Comparison of ENCODE assay signal across 22 cellular contexts in the genomic region with DNA sequence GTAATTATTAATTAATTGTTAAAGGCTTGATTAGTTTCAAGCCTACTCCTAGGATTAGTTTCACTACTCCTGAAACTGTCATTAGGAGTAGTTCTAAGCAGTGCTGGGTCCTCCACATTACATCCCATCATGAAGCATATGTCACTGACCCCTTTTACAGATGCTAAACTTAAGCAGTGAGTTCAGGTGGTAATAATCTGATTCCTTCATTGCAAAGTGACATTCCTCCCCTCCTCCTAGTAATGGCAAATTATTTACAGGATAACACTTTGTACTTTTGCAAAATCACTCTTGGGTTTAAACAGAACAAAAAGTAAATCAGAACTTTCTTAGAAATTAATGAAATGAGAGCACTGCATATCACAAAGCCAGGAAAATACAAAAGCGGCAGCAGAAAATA. TPM values are rescaled to one million over a fixed set of nuclear protein-coding genes. Genes with fewer than 3 reads are reported as not detected.
DNase-seq lines count a peak whose midpoint lies in the region; ATAC-seq, FAIRE-seq and TF ChIP-seq lines count a peak whose summit lies in the region.
"Had no signal": no experiment of that assay in that cellular context is flagged by ENCODE, and none has a peak within 500 bp of the region (broad histone marks: within the 10 kb centered on the region; RNA-seq: fewer than 3 reads in every experiment).

No MANE protein-coding gene starts in this region.

- WGBS in HepG2 (ENCODE audit: low lambda C conversion rate) = 100% methylated on average over 1 of the region's 1 CpG
- 52% methylated on average over 1 of the region's 1 CpG for WGBS in right lobe of liver (ENCODE audit: insufficient coverage, low coverage, low lambda C conversion rate, missing lambda C conversion rate)

- no peak for ATAC-seq in HepG2
- ATAC-seq in right lobe of liver = peak; percentile 32 to 71 (median 56)
- no peak for ATAC-seq in HG02981 (IDR thresholded peaks at IDR 0.05; ENCODE audit: unreplicated experiment)
- ATAC-seq in HG03432 (IDR thresholded peaks at IDR 0.05; ENCODE audit: unreplicated experiment) = no peak
- ATAC-seq: CD8-positive, alpha-beta T cell had no signal

- H3K9me3 ChIP-seq in HepG2 (ENCODE audit: low read length) (peaks cover 9% of the 10 kb centered on the region; the same call in 1 of the 2 replicates), right lobe of liver (no peaks in the 10 kb centered on the region)

- DNase-seq in D721Med (ENCODE audit: insufficient read length, low spot score) = no peak
- DNase-seq in H54 (ENCODE audit: insufficient read length, low spot score) = no peak
- no peak for DNase-seq in HepG2 (ENCODE audit: low spot score)
- DNase-seq in right lobe of liver = no peak
- no peak for DNase-seq in COR-L47 (lab: John Stamatoyannopoulos, UW)
- DNase-seq in NCI-H1436 (lab: John Stamatoyannopoulos, UW) = no peak
- DNase-seq: 8988T; AML-193; CD4-positive, alpha-beta T cell; CD8-positive, alpha-beta T cell; DMS79 treated with DMSO at 0.1 percent for 48 hours; GF-D8 had no signal

- peaks cover 39% of the 10 kb centered on the region for H3K4me1 ChIP-seq in HepG2 (ENCODE audit: insufficient read depth, low read length)
- H3K4me1 ChIP-seq in right lobe of liver = peaks cover 0 to 43% (median 19%) of the 10 kb centered on the region in 4 donors
- H3K4me1 ChIP-seq: BLaER1 treated with 17β-estradiol and CSF1 and Interleukin-3, amounts not matched to agents 10 nM and 100 nM had no signal

- H3K27me3 ChIP-seq in HepG2 (ENCODE audit: control insufficient read depth in 1 of 2, insufficient read depth in 2 of 2, low read length in 2 of 2) (no peaks in the 10 kb centered on the region), right lobe of liver (no peaks in the 10 kb centered on the region)
- H3K27me3 ChIP-seq: BLaER1 treated with 17β-estradiol and CSF1 and Interleukin-3, amounts not matched to agents 10 nM and 100 nM had no signal

- no TSS peak for BruUV-seq in HepG2 (replicated peaks; lab: Mats Ljungman, UMichigan)

- intact Hi-C loops in HepG2 (cut with micrococcal nuclease; ENCODE audit: unreplicated experiment) (loop anchor here (2.0 kb wide), 1 partner anchor 22 kb away; no protein-coding TSS in a partner anchor), right lobe of liver (cut with DNase I) (no loop called here)

- no peak overlapping the region for H3K4me2 ChIP-seq in HepG2 (ENCODE audit: low read depth, low read length)
- H3K4me2 ChIP-seq: BLaER1 treated with 17β-estradiol and CSF1 and Interleukin-3, amounts not matched to agents 10 nM and 100 nM had no signal

- H3K4me3 ChIP-seq in HepG2 (replicated peaks in 1 of 3; ENCODE audit: insufficient read depth in 1 of 3, low read depth in 2 of 3, low read length in 3 of 3) (no peak overlapping the region), right lobe of liver (no peak overlapping the region)
- H3K4me3 ChIP-seq: BLaER1 treated with 17β-estradiol and CSF1 and Interleukin-3, amounts not matched to agents 10 nM and 100 nM had no signal

- no peak for TF ChIP-seq RAD21 in HepG2 (CRISPR knock-in tag; IDR thresholded peaks at IDR 0.05)

- H2AFZ ChIP-seq in HepG2 (ENCODE audit: low read length) = no peak overlapping the region

- H3K36me3 ChIP-seq in HepG2 (replicated peaks in 1 of 2; ENCODE audit: control insufficient read depth in 1 of 2, insufficient read depth in 2 of 2, low read length in 2 of 2) (no peaks in the 10 kb centered on the region), right lobe of liver (no peaks in the 10 kb centered on the region)
- H3K36me3 ChIP-seq: BLaER1 treated with 17β-estradiol and CSF1 and Interleukin-3, amounts not matched to agents 10 nM and 100 nM had no signal

- no peak for TF ChIP-seq CTCF in D721Med (IDR thresholded peaks at IDR 0.05; ENCODE audit: insufficient read depth, missing control alignments)
- TF ChIP-seq CTCF in HepG2 (CRISPR knock-in tag; IDR thresholded peaks at IDR 0.05) = no peak
- no peak for TF ChIP-seq CTCF in right lobe of liver (IDR thresholded peaks at IDR 0.05)

- H3K79me2 ChIP-seq in HepG2 (ENCODE audit: insufficient read depth, low read length) = no peaks in the 10 kb centered on the region

- POLR2A ChIA-PET in HepG2 (lab: Yijun Ruan, JAX) = no interaction called here

- TF ChIP-seq POLR2A in H54 (IDR thresholded peaks at IDR 0.05; ENCODE audit: low read depth, low read length) = no peak
- TF ChIP-seq POLR2A in HepG2 (IDR thresholded peaks at IDR 0.05; ENCODE audit: insufficient read depth in 1 of 2, low read depth in 2 of 2, low read length in 2 of 2) = no peak
- TF ChIP-seq POLR2A in right lobe of liver (IDR thresholded peaks at IDR 0.05) = no peak

- H3K9ac ChIP-seq in HepG2 (ENCODE audit: insufficient read depth, low read depth, low read length) = no peak overlapping the region
- H3K9ac ChIP-seq: BLaER1 treated with 17β-estradiol and CSF1 and Interleukin-3, amounts not matched to agents 10 nM and 100 nM had no signal

- CTCF ChIA-PET in HepG2 (lab: Yijun Ruan, JAX; ENCODE audit: low intra/inter-chr PET ratio, low total read pairs) = no interaction called here

- no peaks in the 10 kb centered on the region for H4K20me1 ChIP-seq in HepG2 (ENCODE audit: insufficient read depth, low read length)
- H4K20me1 ChIP-seq: BLaER1 treated with 17β-estradiol and CSF1 and Interleukin-3, amounts not matched to agents 10 nM and 100 nM had no signal

- TF ChIP-seq EP300 in HepG2 (IDR thresholded peaks at IDR 0.05; ENCODE audit: low read depth in 2 of 2, low read length in 2 of 2) (no peak; a peak in 1 of 4 replicates), HepG2 (CRISPR knock-in tag; IDR thresholded peaks at IDR 0.05; ENCODE audit: borderline replicate concordance) (no peak)

- H3K27ac ChIP-seq in HepG2 (ENCODE audit: extremely low read length, insufficient read depth, low read length) (no peak overlapping the region), right lobe of liver (peak overlapping the region in 2 of 3 donors; percentile 61 to 68)
- H3K27ac ChIP-seq: BLaER1 treated with 17β-estradiol and CSF1 and Interleukin-3, amounts not matched to agents 10 nM and 100 nM; C4-2B had no signal

- in situ Hi-C loops in HepG2 (cut with HindIII; ENCODE audit: extremely low pct_ligation_motif_present, low pct_unique_long_range_greater_than_20kb) = no loop called here

- FAIRE-seq in D721Med (lab: Jason Lieb, UNC) = peak; percentile 16
- peak; percentile 23 for FAIRE-seq in H54 (lab: Jason Lieb, UNC)
- FAIRE-seq in HepG2 (lab: Jason Lieb, UNC) = no peak
- FAIRE-seq: A204.1, G401.6, GM12891, GM19239 had no signal

TF ChIP-seq in HepG2, 621 proteins besides CTCF, POLR2A, EP300 and RAD21 (continues in another document):
- TF ChIP-seq ZKSCAN1 (IDR thresholded peaks at IDR 0.05; ENCODE audit: low read length) (no peak), TAF1 (CRISPR knock-in tag; IDR thresholded peaks at IDR 0.05) (no peak), SRSF9 (IDR thresholded peaks at IDR 0.05; ENCODE audit: borderline replicate concordance, insufficient read depth, low read depth, low read length, poor library complexity, severe bottlenecking) (no peak), ZNF629 (CRISPR knock-in tag; conservative IDR thresholded peaks at IDR 0.05) (peak; percentile 59; the same call in 1 of the 2 replicates), ZNF660 (CRISPR knock-in tag; IDR thresholded peaks at IDR 0.05; ENCODE audit: borderline replicate concordance, low read depth) (no peak)

RNA-seq across cellular contexts. Expression of a gene that starts 52.4 kb away (rescaled TPM):
- 0.71 and 1.0 TPM in 2 replicates for total RNA-seq in HepG2 (2016; rRNA removed; fragmentation: Illumina TruSeq; extraction: Trizol)
- total RNA-seq in HepG2 (2016; cell fraction: cytosol; rRNA removed; fragmentation: Illumina TruSeq; extraction: Trizol; ENCODE audit: low read depth) = 0.20 and 0.26 TPM in 2 replicates
- 0.45 and 0.77 TPM in 2 replicates for total RNA-seq in HepG2 (2016; cell fraction: insoluble cytoplasmic fraction; rRNA removed; fragmentation: Illumina TruSeq; extraction: Trizol)
- 0.34 and 0.56 TPM in 2 replicates for total RNA-seq in HepG2 (2016; cell fraction: membrane; rRNA removed; fragmentation: Illumina TruSeq; extraction: Trizol)
- total RNA-seq in HepG2 (2016; cell fraction: nucleus; rRNA removed; fragmentation: Illumina TruSeq; extraction: Trizol) = 0.78 and 0.97 TPM in 2 replicates
- 7.9 and 11.2 TPM in 2 replicates for polyA plus RNA-seq in HepG2 (2011; rRNA removed)
- 3.9 and 10.6 TPM in 2 replicates for polyA plus RNA-seq in HepG2 (2011; cell fraction: cytosol; rRNA removed)
- 4.2 and 7.6 TPM in 2 replicates for polyA plus RNA-seq in HepG2 (2011; cell fraction: nucleus; rRNA removed)
- polyA plus RNA-seq in HepG2 (2012) = 26.8 and 34.2 TPM in 2 replicates
- polyA plus RNA-seq in HepG2 (2016; cell fraction: cytosol; fragmentation: Illumina TruSeq; extraction: Trizol; ENCODE audit: low read depth) = 0.07 and 0.18 TPM in 2 replicates
- 0.80 and 0.87 TPM in 2 replicates for polyA plus RNA-seq in HepG2 (2016; cell fraction: insoluble cytoplasmic fraction; fragmentation: Illumina TruSeq; extraction: Trizol; ENCODE audit: low read depth)
- polyA plus RNA-seq in HepG2 (2016; cell fraction: membrane; fragmentation: Illumina TruSeq; extraction: Trizol; ENCODE audit: low read depth) = 0.22 and 0.24 TPM in 2 replicates
- 1.4 and 1.7 TPM in 2 replicates for polyA plus RNA-seq in HepG2 (2016; cell fraction: nucleus; fragmentation: Illumina TruSeq; extraction: Trizol; ENCODE audit: insufficient read depth, low read depth)
- polyA minus RNA-seq in HepG2 (2011; rRNA and poly(A)+ RNA removed; ENCODE audit: low replicate concordance) = 0.05 and 7.3 TPM in 2 replicates
- 5.0 and 10.0 TPM in 2 replicates for polyA minus RNA-seq in HepG2 (2011; cell fraction: cytosol; rRNA and poly(A)+ RNA removed)
- 7.6 and 12.8 TPM in 2 replicates for polyA minus RNA-seq in HepG2 (2011; cell fraction: nucleus; rRNA and poly(A)+ RNA removed)
- total RNA-seq in right lobe of liver = 100 to 1,000 TPM; 223 to 648 (median 507) TPM
- total RNA-seq: B cell; CD4-positive, alpha-beta T cell; CD8-positive, alpha-beta T cell had no signal
- polyA plus RNA-seq: BJ had no signal

Comparison
In these comparisons a context has a peak if more than half of its experiments do, and no peak if none do; other contexts are left out.
1. ATAC-seq: peak in right lobe of liver (4 of 4); none in HepG2 (single experiment), HG02981 (single experiment) and HG03432 (single experiment).
2. RNA of a gene that starts 52.4 kb away (total RNA-seq): 223 to 648 TPM in right lobe of liver; 0.20 to 1.0 TPM in HepG2; every median in the first group is over 100 times any median in the second.